ENCODE assay signal across 23 cellular contexts in genomic region chr17:10842658-10843057, GRCh38. TPM values are rescaled to one million over a fixed set of nuclear protein-coding genes. Genes with fewer than 3 reads are reported as not detected.
DNase-seq lines count a peak whose midpoint lies in the region; ATAC-seq, FAIRE-seq and TF ChIP-seq lines count a peak whose summit lies in the region.
"Had no signal": no experiment of that assay in that cellular context is flagged by ENCODE, and none has a peak within 500 bp of the region (broad histone marks: within the 10 kb centered on the region; RNA-seq: fewer than 3 reads in every experiment).

No MANE protein-coding gene starts in this region.

- H3K27me3 ChIP-seq in prostate gland (replicated peaks; ENCODE audit: insufficient read depth) (no peaks in the 10 kb centered on the region), heart left ventricle (peaks cover 0 to 10% (median 0%) of the 10 kb centered on the region in 9 donors)

- H3K4me3 ChIP-seq in prostate gland (no peak overlapping the region), heart left ventricle (no peak overlapping the region)

- H3K9me3 ChIP-seq in prostate gland (no peaks in the 10 kb centered on the region), heart left ventricle (peaks cover 0 to 3% (median 0%) of the 10 kb centered on the region in 12 donors)

- DNase-seq in G401 (ENCODE audit: low spot score) (peak; percentile 19), cerebellar cortex (ENCODE audit: low spot score) (peak; percentile 5), inferior parietal cortex (ENCODE audit: extremely low spot score) (peak; percentile 28), prostate gland (ENCODE audit: low spot score) (peak; percentile 9), hepatic stellate cell (ENCODE audit: low spot score) (no peak), frontal cortex (ENCODE audit: low spot score in 2 of 2) (no peak), heart left ventricle (no peak)
- DNase-seq: H9, NCI-H1048, NCI-H1436 treated with DMSO at 0.1 percent for 48 hours, NCI-H2029 treated with DMSO at 0.1 percent for 48 hours, NCI-H2171 treated with DMSO at 0.1 percent for 48 hours, NCI-H748 treated with DMSO at 0.1 percent for 48 hours, PC-3 had no signal

- in situ Hi-C loops in G401 (cut with HindIII; ENCODE audit: low sequenced_read_pairs) = no loop called here

- intact Hi-C loops in prostate gland (cut with DNase I) = no loop called here
- intact Hi-C loops in heart left ventricle (cut with DNase I) = loop anchor here in 3 of 10 donors (5.0 to 10.0 kb wide), 3 partner anchors 90 to 198 kb away; no protein-coding TSS in a partner anchor

- ATAC-seq in heart left ventricle (no peak), HG02763 (IDR thresholded peaks at IDR 0.05; ENCODE audit: unreplicated experiment) (no peak)
- ATAC-seq: PC-3 had no signal

- no peaks in the 10 kb centered on the region for H3K36me3 ChIP-seq in prostate gland
- no peaks in the 10 kb centered on the region for H3K36me3 ChIP-seq in heart left ventricle

- H3K27ac ChIP-seq in prostate gland (no peak overlapping the region), heart left ventricle (no peak overlapping the region)
- H3K27ac ChIP-seq: C4-2B, RWPE1 had no signal

- no peak for TF ChIP-seq POLR2A in prostate gland (IDR thresholded peaks at IDR 0.05)
- no peak for TF ChIP-seq POLR2A in heart left ventricle (IDR thresholded peaks at IDR 0.05)

- TF ChIP-seq CTCF in prostate gland (IDR thresholded peaks at IDR 0.05) (no peak), heart left ventricle (IDR thresholded peaks at IDR 0.05) (no peak)

- 51% methylated on average over 4 of the region's 4 CpGs for WGBS in prostate gland
- WGBS in heart left ventricle, 4 donors = 67 to 82% (median 79%) methylated on average over 4 of the region's 4 CpGs

- no peak for FAIRE-seq in frontal cortex (lab: Jason Lieb, UNC)
- FAIRE-seq: A204.1, GM12892, GM19239 had no signal

- H3K4me1 ChIP-seq in prostate gland (replicated peaks) (no peaks in the 10 kb centered on the region), heart left ventricle (peaks cover 0 to 11% (median 0%) of the 10 kb centered on the region in 12 donors)

RNA-seq across cellular contexts. Expression of gene PIRT, which starts 4.8 kb away (rescaled TPM):
- not detected in 2 replicates for total RNA-seq in G401 (2014; rRNA removed; shearing (Covaris generic))
- 1 to 10 TPM in 1 of 2 donors, not detected in 1; 1.2 TPM for total RNA-seq in prostate gland
- total RNA-seq in frontal cortex = under 0.01 TPM
- total RNA-seq in heart left ventricle = not detected
- polyA plus RNA-seq in heart left ventricle = not detected
- total RNA-seq: Daoy, H9, MCF 10A, NCI-H460, PC-3 had no signal

RNA-seq across cellular contexts. Expression of gene TMEM238L, which starts 38.8 kb away (rescaled TPM):
- total RNA-seq in G401 (2014; rRNA removed; shearing (Covaris generic)) = not detected in 2 replicates
- total RNA-seq in prostate gland (10 to 100 TPM in 1 of 2 donors, 1 to 10 TPM in 1; 7.7 to 12.0 TPM), frontal cortex (not detected), heart left ventricle (not detected)
- polyA plus RNA-seq in heart left ventricle = not detected
- total RNA-seq: Daoy, H9, MCF 10A, NCI-H460, PC-3 had no signal

Comparison
In these comparisons a context has a peak if more than half of its experiments do, and no peak if none do; other contexts are left out.
1. DNase-seq: peak in G401 (single experiment), cerebellar cortex (single experiment), inferior parietal cortex (single experiment) and prostate gland (single experiment); none in hepatic stellate cell (single experiment), frontal cortex (0 of 2) and heart left ventricle (0 of 5).